In genomic region chr19:17306285-17306714, GRCh38 we compare ENCODE assay signal across 8 cellular contexts. TPM values are rescaled to one million over a fixed set of nuclear protein-coding genes. Genes with fewer than 3 reads are reported as not detected.
A peak's percentile ranks its signal among the peaks of the same experiment; 100 is the strongest.
DNase-seq lines count a peak whose midpoint lies in the region; ATAC-seq and TF ChIP-seq lines count a peak whose summit lies in the region.

No MANE protein-coding gene starts in this region.

- intact Hi-C loops in activated naive CD4-positive, alpha-beta T cell treated with anti-CD3 and anti-CD28 coated beads for 36 hours (cut with micrococcal nuclease) = loop anchor here (5.0 to 10.0 kb wide), 2 partner anchors 206 to 471 kb away; partner anchors contain the start of gene PGLS
- intact Hi-C loops in left lung (cut with DNase I) = no loop called here
- intact Hi-C loops in thyroid gland (cut with DNase I) = no loop called here

- 10 to 31% methylated on average over 6 to 18 of the region's 28 CpGs for WGBS in thyroid gland, 2 donors

- peaks cover 54% of the 10 kb centered on the region for H3K4me1 Mint-ChIP-seq in activated naive CD4-positive, alpha-beta T cell treated with anti-CD3 and anti-CD28 coated beads for 36 hours (ENCODE audit: low read depth)
- peaks cover 45% of the 10 kb centered on the region for H3K4me1 Mint-ChIP-seq in activated naive CD8-positive, alpha-beta T cell (ENCODE audit: low read depth)

- peak overlapping the region; percentile 88 for H3K27ac Mint-ChIP-seq in activated naive CD4-positive, alpha-beta T cell treated with anti-CD3 and anti-CD28 coated beads for 36 hours
- H3K27ac Mint-ChIP-seq in activated naive CD8-positive, alpha-beta T cell = peak overlapping the region; percentile 92

- no peak for ATAC-seq in left lung
- no peak for ATAC-seq in HG03571 (IDR thresholded peaks at IDR 0.05; ENCODE audit: unreplicated experiment)

- TF ChIP-seq CTCF in left lung (IDR thresholded peaks at IDR 0.05) (no peak), thyroid gland (IDR thresholded peaks at IDR 0.05) (no peak)

- no peaks in the 10 kb centered on the region for H3K36me3 ChIP-seq in left lung
- H3K36me3 ChIP-seq in thyroid gland = no peaks in the 10 kb centered on the region

- peak overlapping the region; percentile 54 to 68 for H3K4me3 ChIP-seq in left lung
- H3K4me3 ChIP-seq in thyroid gland (replicated peaks in 1 of 3) = peak overlapping the region; percentile 37 to 57 (median 55)

- TF ChIP-seq POLR2A in thyroid gland (IDR thresholded peaks at IDR 0.05) = no peak

- no peaks in the 10 kb centered on the region for H3K9me3 Mint-ChIP-seq in activated naive CD4-positive, alpha-beta T cell treated with anti-CD3 and anti-CD28 coated beads for 36 hours
- H3K9me3 Mint-ChIP-seq in activated naive CD8-positive, alpha-beta T cell (ENCODE audit: low read depth) = no peaks in the 10 kb centered on the region

- H3K9me3 ChIP-seq in left lung (no peaks in the 10 kb centered on the region), thyroid gland (no peaks in the 10 kb centered on the region)

- H3K36me3 Mint-ChIP-seq in activated naive CD4-positive, alpha-beta T cell treated with anti-CD3 and anti-CD28 coated beads for 36 hours (ENCODE audit: low read depth) = no peaks in the 10 kb centered on the region
- H3K36me3 Mint-ChIP-seq in activated naive CD8-positive, alpha-beta T cell = no peaks in the 10 kb centered on the region

- H3K27ac ChIP-seq in left lung (peak overlapping the region; percentile 91 to 92), thyroid gland (peak overlapping the region; percentile 90 to 91 (median 90))

- DNase-seq in activated naive CD4-positive, alpha-beta T cell treated with anti-CD3 and anti-CD28 coated beads for 36 hours = no peak
- no peak for DNase-seq in activated naive CD4-positive, alpha-beta T cell treated with anti-CD3 and anti-CD28 coated beads, Interleukin-2, amount 50 U/mL, for 16 hours
- no peak for DNase-seq in left lung
- peak in 1 of 2 donors; percentile 59 for DNase-seq in thyroid gland
- DNase-seq in mesenteric fat pad (ENCODE audit: low spot score) = no peak
- DNase-seq in EL = no peak

- H3K27me3 Mint-ChIP-seq in activated naive CD4-positive, alpha-beta T cell treated with anti-CD3 and anti-CD28 coated beads for 36 hours (ENCODE audit: low read depth) = no peaks in the 10 kb centered on the region
- H3K27me3 Mint-ChIP-seq in activated naive CD8-positive, alpha-beta T cell = no peaks in the 10 kb centered on the region

- peaks cover 28 to 77% of the 10 kb centered on the region in 2 donors for H3K4me1 ChIP-seq in left lung
- H3K4me1 ChIP-seq in thyroid gland = peaks cover 49 to 51% of the 10 kb centered on the region in 2 donors

- CTCF ChIA-PET in activated naive CD4-positive, alpha-beta T cell treated with anti-CD3 and anti-CD28 coated beads for 36 hours (lab: Charles Lee) = interaction anchor here (1.0 kb wide), 1 partner anchor 79 kb away, joined by 5 read pairs; no protein-coding TSS in a partner anchor

- H3K27me3 ChIP-seq in left lung (no peaks in the 10 kb centered on the region), thyroid gland (no peaks in the 10 kb centered on the region)

- peak overlapping the region; percentile 89 for H3K4me3 Mint-ChIP-seq in activated naive CD4-positive, alpha-beta T cell treated with anti-CD3 and anti-CD28 coated beads for 36 hours
- peak overlapping the region; percentile 93 for H3K4me3 Mint-ChIP-seq in activated naive CD8-positive, alpha-beta T cell

RNA-seq across cellular contexts. Expression of gene MRPL34, which starts 0.6 kb away (rescaled TPM):
- total RNA-seq in activated naive CD4-positive, alpha-beta T cell treated with anti-CD3 and anti-CD28 coated beads for 36 hours = 10 to 100 TPM; 84.2 to 92.2 TPM
- total RNA-seq in left lung = 10 to 100 TPM; 72.9 to 91.9 TPM
- total RNA-seq in thyroid gland = 100 to 1,000 TPM in 3 of 4 donors, 10 to 100 TPM in 1; 95.8 to 311 (median 149) TPM
- total RNA-seq in mesenteric fat pad = 99.2 TPM

RNA-seq across cellular contexts. Expression of gene DDA1, which starts 3.1 kb away (rescaled TPM):
- total RNA-seq in activated naive CD4-positive, alpha-beta T cell treated with anti-CD3 and anti-CD28 coated beads for 36 hours = 10 to 100 TPM; 26.2 to 28.6 TPM
- total RNA-seq in left lung = 10 to 100 TPM; 30.5 to 44.1 TPM
- 10 to 100 TPM; 14.5 to 40.4 (median 20.1) TPM for total RNA-seq in thyroid gland
- 45.6 TPM for total RNA-seq in mesenteric fat pad

RNA-seq across cellular contexts. Expression of gene ABHD8, which starts 3.1 kb away (rescaled TPM):
- total RNA-seq in activated naive CD4-positive, alpha-beta T cell treated with anti-CD3 and anti-CD28 coated beads for 36 hours = 1 to 10 TPM; 4.1 to 4.4 TPM
- total RNA-seq in left lung (10 to 100 TPM; 16.9 to 17.1 TPM), thyroid gland (10 to 100 TPM; 14.4 to 31.2 (median 23.3) TPM), mesenteric fat pad (12.9 TPM)

RNA-seq across cellular contexts. Expression of gene ANKLE1, which starts 24.6 kb away (rescaled TPM):
- total RNA-seq in activated naive CD4-positive, alpha-beta T cell treated with anti-CD3 and anti-CD28 coated beads for 36 hours = 1 to 10 TPM; 8.6 to 8.8 TPM
- total RNA-seq in left lung (under 1 TPM; 0.45 to 0.55 TPM), thyroid gland (under 1 TPM; 0.11 to 0.40 (median 0.27) TPM), mesenteric fat pad (0.55 TPM)

RNA-seq across cellular contexts. Expression of gene ANO8, which starts 28.4 kb away (rescaled TPM):
- 1 to 10 TPM; 3.4 to 3.8 TPM for total RNA-seq in activated naive CD4-positive, alpha-beta T cell treated with anti-CD3 and anti-CD28 coated beads for 36 hours
- total RNA-seq in left lung = 10 to 100 TPM; 18.0 to 21.0 TPM
- total RNA-seq in thyroid gland = 10 to 100 TPM in 1 of 4 donors, 1 to 10 TPM in 3; 5.0 to 10.9 (median 5.9) TPM
- total RNA-seq in mesenteric fat pad = 16.2 TPM
